21 cellular contexts compared by ENCODE assay signal in genomic region chr15:85025516-85026279, GRCh38. TPM values are rescaled to one million over a fixed set of nuclear protein-coding genes. Genes with fewer than 3 reads are reported as not detected.
DNase-seq lines count a peak whose midpoint lies in the region; ATAC-seq, FAIRE-seq and TF ChIP-seq lines count a peak whose summit lies in the region.
"Had no signal": no experiment of that assay in that cellular context is flagged by ENCODE, and none has a peak within 500 bp of the region (broad histone marks: within the 10 kb centered on the region; RNA-seq: fewer than 3 reads in every experiment).

No MANE protein-coding gene starts in this region.

- H3K27ac Mint-ChIP-seq in CD4-positive, CD25-positive, alpha-beta regulatory T cell, result peak overlapping the region; percentile 17 to 81 (median 39)
- H3K27ac Mint-ChIP-seq: activated naive CD8-positive, alpha-beta T cell treated with anti-CD3 and anti-CD28 coated beads, Interleukin-2, amount 50 U/mL, for 24 hours had no signal

- ATAC-seq in CD4-positive, CD25-positive, alpha-beta regulatory T cell (ENCODE audit: low read depth in 2 of 2), result no peak
- ATAC-seq in left colon, result peak; percentile 48
- ATAC-seq in HG03095 (IDR thresholded peaks at IDR 0.05; ENCODE audit: unreplicated experiment), result no peak

- H4K20me1 ChIP-seq in MM.1S (ENCODE audit: insufficient read depth, low read length), result no peaks in the 10 kb centered on the region

- TF ChIP-seq POLR2A in adrenal gland (IDR thresholded peaks at IDR 0.05), result no peak
- no peak for TF ChIP-seq POLR2A in H54 (IDR thresholded peaks at IDR 0.05; ENCODE audit: low read depth, low read length)

- no peaks in the 10 kb centered on the region for H3F3A ChIP-seq in MM.1S (ENCODE audit: insufficient read depth, low read length)

- H3K4me2 ChIP-seq in MM.1S (ENCODE audit: low read depth, low read length), result no peak overlapping the region

- H3K27me3 ChIP-seq in CD4-positive, CD25-positive, alpha-beta regulatory T cell (ENCODE audit: control insufficient read depth, insufficient read depth, low read length), result no peaks in the 10 kb centered on the region
- H3K27me3 ChIP-seq in adrenal gland (no peaks in the 10 kb centered on the region), skeletal muscle tissue (ENCODE audit: control insufficient read depth in 3 of 3, insufficient read depth in 3 of 3, low read length in 3 of 3) (no peaks in the 10 kb centered on the region), MM.1S (replicated peaks; ENCODE audit: insufficient read depth, low read length) (no peaks in the 10 kb centered on the region), A673 (replicated peaks; ENCODE audit: insufficient read depth, low read depth, low read length, poor library complexity) (no peaks in the 10 kb centered on the region)
- H3K27me3 ChIP-seq: foreskin keratinocyte had no signal

- POLR2A ChIA-PET in A673 (lab: Charles Lee; ENCODE audit: low non-redundant PET), result no interaction called here

- H3K9me3 ChIP-seq in CD4-positive, CD25-positive, alpha-beta regulatory T cell (ENCODE audit: control insufficient read depth in 2 of 2, low read length in 2 of 2), result no peaks in the 10 kb centered on the region
- no peaks in the 10 kb centered on the region for H3K9me3 ChIP-seq in adrenal gland (replicated peaks in 1 of 3)
- H3K9me3 ChIP-seq in skeletal muscle tissue (ENCODE audit: control insufficient read depth in 3 of 3, low read length in 3 of 3), result no peaks in the 10 kb centered on the region
- no peaks in the 10 kb centered on the region for H3K9me3 ChIP-seq in MM.1S (replicated peaks; ENCODE audit: insufficient read depth, low read length)
- H3K9me3 ChIP-seq in A673 (ENCODE audit: low read depth, low read length, poor library complexity, severe bottlenecking), result no peaks in the 10 kb centered on the region
- H3K9me3 ChIP-seq: prostate gland had no signal

- no TSS peak for BruUV-seq in A673 (replicated peaks; lab: Mats Ljungman, UMichigan)

- H3K36me3 ChIP-seq in CD4-positive, CD25-positive, alpha-beta regulatory T cell (ENCODE audit: control insufficient read depth, insufficient read depth, low read length), result no peaks in the 10 kb centered on the region
- H3K36me3 ChIP-seq in adrenal gland (replicated peaks in 1 of 2) (no peaks in the 10 kb centered on the region), skeletal muscle tissue (ENCODE audit: control insufficient read depth in 3 of 3, insufficient read depth in 3 of 3, low read length in 3 of 3) (no peaks in the 10 kb centered on the region), MM.1S (replicated peaks; ENCODE audit: insufficient read depth, low read length) (no peaks in the 10 kb centered on the region), A673 (ENCODE audit: insufficient read depth, low read length, poor library complexity, severe bottlenecking) (no peaks in the 10 kb centered on the region)
- H3K36me3 ChIP-seq: prostate gland had no signal

- no peak overlapping the region for H3K4me3 Mint-ChIP-seq in CD4-positive, CD25-positive, alpha-beta regulatory T cell
- H3K4me3 Mint-ChIP-seq: activated naive CD8-positive, alpha-beta T cell treated with anti-CD3 and anti-CD28 coated beads, Interleukin-2, amount 50 U/mL, for 24 hours had no signal

- TF ChIP-seq CTCF in adrenal gland (IDR thresholded peaks at IDR 0.05), result no peak
- no peak for TF ChIP-seq CTCF in MM.1S (IDR thresholded peaks at IDR 0.05; ENCODE audit: low read length)
- TF ChIP-seq CTCF in A673 (conservative IDR thresholded peaks at IDR 0.05; ENCODE audit: low read depth, low read length), result no peak

- H3K4me3 ChIP-seq in CD4-positive, CD25-positive, alpha-beta regulatory T cell (ENCODE audit: low read depth, low read length), result no peak overlapping the region
- H3K4me3 ChIP-seq in adrenal gland (no peak overlapping the region), skeletal muscle tissue (ENCODE audit: low read length in 3 of 3) (no peak overlapping the region), MM.1S (ENCODE audit: low read length) (no peak overlapping the region), A673 (ENCODE audit: low read depth, low read length, poor library complexity, severe bottlenecking) (no peak overlapping the region)
- H3K4me3 ChIP-seq: prostate gland, SK-N-MC had no signal

- intact Hi-C loops in adrenal gland (cut with DNase I) (no loop called here), left colon (cut with DNase I, micrococcal nuclease) (no loop called here), A673 (cut with micrococcal nuclease; ENCODE audit: unreplicated experiment) (no loop called here)

- H3K27ac ChIP-seq in CD4-positive, CD25-positive, alpha-beta regulatory T cell (ENCODE audit: insufficient read depth, low read length, poor library complexity, severe bottlenecking), result no peak overlapping the region
- peak overlapping the region in 3 of 5 donors; percentile 38 to 71 (median 60) for H3K27ac ChIP-seq in adrenal gland
- peak overlapping the region; percentile 22 for H3K27ac ChIP-seq in skeletal muscle tissue (ENCODE audit: low read depth, low read length)
- H3K27ac ChIP-seq in MM.1S (ENCODE audit: low read length), result no peak overlapping the region
- H3K27ac ChIP-seq in A673 (ENCODE audit: low read depth, low read length, poor library complexity, severe bottlenecking), result no peak overlapping the region
- H3K27ac ChIP-seq: foreskin keratinocyte, prostate gland, SK-N-MC, VCaP had no signal

- H3K4me1 ChIP-seq in CD4-positive, CD25-positive, alpha-beta regulatory T cell (ENCODE audit: control insufficient read depth, insufficient read depth, low read length, poor library complexity, severe bottlenecking), result peaks cover 44% of the 10 kb centered on the region
- peaks cover 31 to 67% of the 10 kb centered on the region in 2 donors for H3K4me1 ChIP-seq in adrenal gland (replicated peaks in 1 of 2)
- peaks cover 15 to 38% (median 16%) of the 10 kb centered on the region in 3 donors for H3K4me1 ChIP-seq in skeletal muscle tissue (ENCODE audit: control insufficient read depth in 3 of 3, insufficient read depth in 3 of 3, low read length in 3 of 3)
- peaks cover 19% of the 10 kb centered on the region for H3K4me1 ChIP-seq in MM.1S (ENCODE audit: low read length)
- peaks cover 59% of the 10 kb centered on the region for H3K4me1 ChIP-seq in A673 (ENCODE audit: insufficient read depth, low read length, poor library complexity, severe bottlenecking)

- no peak overlapping the region for H2AFZ ChIP-seq in MM.1S (ENCODE audit: low read length)

- CTCF ChIA-PET in A673 (lab: Charles Lee), result no interaction called here

- DNase-seq in CD4-positive, CD25-positive, alpha-beta regulatory T cell, result no peak
- DNase-seq in adrenal gland (no peak), left colon (no peak), MM.1S (no peak), H54 (ENCODE audit: insufficient read length, low spot score) (no peak), A673 (ENCODE audit: low spot score) (no peak)
- DNase-seq: activated CD8-positive, alpha-beta memory T cell treated with anti-CD3 and anti-CD28 coated beads, Interleukin-2, amount 50 U/mL, for 4 hours; activated naive CD8-positive, alpha-beta T cell treated with anti-CD3 and anti-CD28 coated beads, Interleukin-2, amount 50 U/mL, for 24 hours; foreskin keratinocyte; GDM1; islet precursor cell; NCI-H2029 treated with DMSO at 0.1 percent for 48 hours; NCI-H446; stimulated activated CD4-positive, alpha-beta T cell treated with anti-CD3 and anti-CD28 coated beads, Interleukin-4, amount 100 ng/mL, for 4 hours had no signal

- H3K9me2 ChIP-seq in MM.1S (replicated peaks; ENCODE audit: insufficient read depth, low read length), result no peaks in the 10 kb centered on the region

- no peak for FAIRE-seq in H54 (lab: Jason Lieb, UNC)
- FAIRE-seq: bronchial epithelial cell, RCC 7860 had no signal

- H3K4me1 Mint-ChIP-seq in CD4-positive, CD25-positive, alpha-beta regulatory T cell, result peaks cover 25 to 77% (median 66%) of the 10 kb centered on the region in 4 donors

- no peaks in the 10 kb centered on the region for H3K9me3 Mint-ChIP-seq in CD4-positive, CD25-positive, alpha-beta regulatory T cell
- H3K9me3 Mint-ChIP-seq: activated naive CD8-positive, alpha-beta T cell treated with anti-CD3 and anti-CD28 coated beads, Interleukin-2, amount 50 U/mL, for 24 hours had no signal

- WGBS in adrenal gland, 4 donors, result 63 to 82% (median 69%) methylated on average over 4 of the region's 4 CpGs

- 0 out of 2 replicates have a peak, but pooled peaks cover 15% of the 10 kb centered on the region for H3K79me2 ChIP-seq in MM.1S (ENCODE audit: low read length)

- no peaks in the 10 kb centered on the region for H3K27me3 Mint-ChIP-seq in CD4-positive, CD25-positive, alpha-beta regulatory T cell
- H3K27me3 Mint-ChIP-seq: activated naive CD8-positive, alpha-beta T cell treated with anti-CD3 and anti-CD28 coated beads, Interleukin-2, amount 50 U/mL, for 24 hours had no signal

- H3K36me3 Mint-ChIP-seq in CD4-positive, CD25-positive, alpha-beta regulatory T cell, result no peaks in the 10 kb centered on the region

- H3K9ac ChIP-seq in skeletal muscle tissue (ENCODE audit: low read depth in 1 of 3, low read length in 3 of 3), result no peak overlapping the region
- H3K9ac ChIP-seq in MM.1S (ENCODE audit: low read length), result no peak overlapping the region

RNA-seq across cellular contexts. Expression of gene PDE8A, which starts 44.0 kb away (rescaled TPM):
- 28.9 TPM for total RNA-seq in CD4-positive, CD25-positive, alpha-beta regulatory T cell
- polyA plus RNA-seq in CD4-positive, CD25-positive, alpha-beta regulatory T cell, result 1 to 10 TPM; 2.0 to 4.9 (median 4.1) TPM
- total RNA-seq in adrenal gland (10 to 100 TPM; 47.3 to 92.7 (median 60.1) TPM), left colon (10 to 100 TPM; 93.7 to 99.8 TPM), skeletal muscle tissue (49.6 TPM), A673 (2021) (69.8 and 80.7 TPM in 2 replicates)
- 100 to 1,000 TPM in 1 of 3 donors, 10 to 100 TPM in 2; 83.9 to 123 (median 85.5) TPM for polyA plus RNA-seq in adrenal gland

Comparison
In these comparisons a context has a peak if more than half of its experiments do, and no peak if none do; other contexts are left out.
1. H3K27ac ChIP-seq: peak in adrenal gland (3 of 5) and skeletal muscle tissue (single experiment); none in CD4-positive, CD25-positive, alpha-beta regulatory T cell (single experiment), MM.1S (single experiment) and A673 (single experiment).